ENCODE assay signal across 8 cellular contexts in genomic region chr18:22930089-22930713, GRCh38. TPM values are rescaled to one million over a fixed set of nuclear protein-coding genes. Genes with fewer than 3 reads are reported as not detected.
A peak's percentile ranks its signal among the peaks of the same experiment; 100 is the strongest.
DNase-seq lines count a peak whose midpoint lies in the region; ATAC-seq and FAIRE-seq lines count a peak whose summit lies in the region.

No MANE protein-coding gene starts in this region.

- peak; percentile 34 for ATAC-seq in GM18498 (IDR thresholded peaks at IDR 0.05; ENCODE audit: unreplicated experiment)
- peak; percentile 38 for ATAC-seq in HG03520 (IDR thresholded peaks at IDR 0.05; ENCODE audit: unreplicated experiment)

- DNase-seq in A172 (ENCODE audit: low spot score) (peak; percentile 79), NCI-H748 (lab: John Stamatoyannopoulos, UW; ENCODE audit: unreplicated experiment) (peak; percentile 79), myocyte (ENCODE audit: low read depth) (peak; percentile 73)
- peak; percentile 87 for DNase-seq in activated CD8-positive, alpha-beta memory T cell treated with anti-CD3 and anti-CD28 coated beads for 24 hours
- peak; percentile 78 for DNase-seq in stimulated activated CD8-positive, alpha-beta memory T cell treated with anti-CD3 and anti-CD28 coated beads, Interleukin-7, amount 100 ng/mL, for 24 hours (ENCODE audit: low read depth)

- peak; percentile 86 for FAIRE-seq in endometrium (lab: Jason Lieb, UNC)

RNA-seq across cellular contexts. Expression of gene RBBP8, which starts 2.9 kb away (rescaled TPM):
- 63.4 and 95.1 TPM in 2 replicates for total RNA-seq in A172 (2014; rRNA removed; shearing (Covaris generic))
- 16.5 and 19.9 TPM in 2 replicates for total RNA-seq in myocyte
- 4.9 TPM for polyA plus RNA-seq in myocyte (2012)

Comparison
In these comparisons a context has a peak if more than half of its experiments do, and no peak if none do; other contexts are left out.
1. Peak in every context shown above with its lines: DNase-seq and ATAC-seq.